ENCODE assay signal across 1 cellular context in the genomic region with DNA sequence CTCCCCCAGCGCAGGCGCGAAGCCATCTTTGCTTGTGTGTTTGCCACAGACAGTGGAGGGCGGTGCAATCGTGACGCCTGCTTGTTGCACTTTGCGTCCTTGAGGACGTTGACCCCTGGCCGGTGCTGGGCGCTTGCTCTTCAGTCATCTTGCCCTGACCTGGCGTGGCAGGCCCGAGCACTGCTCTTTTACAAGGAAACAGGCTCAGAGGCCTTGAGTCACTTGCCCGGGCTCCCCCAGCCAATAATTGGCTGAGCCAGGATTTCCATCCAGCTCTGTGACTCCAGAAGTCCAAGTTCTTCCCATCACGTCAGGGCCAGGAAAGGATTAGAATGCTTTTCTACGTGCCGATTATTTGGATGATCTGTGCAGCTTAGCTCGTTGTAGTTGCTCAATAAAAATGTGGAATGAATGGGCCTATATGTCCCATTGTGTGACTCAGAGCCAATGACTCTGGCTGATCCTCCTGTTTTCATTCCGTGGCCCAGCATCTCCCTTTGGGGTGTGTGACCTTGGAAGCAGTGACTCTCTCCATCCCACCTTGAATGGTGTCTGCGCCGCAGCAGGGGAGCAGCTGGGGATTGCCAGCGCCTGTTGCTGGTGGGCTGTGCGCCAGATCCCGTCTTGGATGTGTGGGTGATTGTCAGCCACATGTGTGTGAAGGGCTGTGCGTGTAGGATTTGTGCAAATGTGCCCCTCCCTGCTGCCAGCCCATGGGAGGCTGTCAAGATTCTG.
TF ChIP-seq lines count a peak whose summit lies in the region.

No MANE protein-coding gene starts in this region.

TF ChIP-seq in HepG2, 621 proteins besides CTCF, POLR2A, EP300 and RAD21 (continued from another document and continues in another):
- TF ChIP-seq RERE (CRISPR knock-in tag; IDR thresholded peaks at IDR 0.05; ENCODE audit: low read depth) (peak; percentile 80; the same call in 1 of the 2 replicates), HMG20B (CRISPR knock-in tag; conservative IDR thresholded peaks at IDR 0.05) (no peak), ZNF546 (CRISPR knock-in tag; conservative IDR thresholded peaks at IDR 0.05) (0 out of 2 replicates have a peak, but pooled peaks have one; percentile 72), NFKB2 (CRISPR knock-in tag; IDR thresholded peaks at IDR 0.05; ENCODE audit: borderline replicate concordance) (peak; percentile 28; the same call in 1 of the 2 replicates), NR2F6 (IDR thresholded peaks at IDR 0.05) (peak; percentile 89), NR2F6 (CRISPR knock-in tag; IDR thresholded peaks at IDR 0.05) (peak; percentile 96), ZNF577 (CRISPR knock-in tag; IDR thresholded peaks at IDR 0.05; ENCODE audit: borderline replicate concordance, low read depth) (no peak), ZSCAN31 (CRISPR knock-in tag; IDR thresholded peaks at IDR 0.05; ENCODE audit: low read depth) (peak; percentile 62; the same call in 1 of the 2 replicates), ARID5B (CRISPR knock-in tag; IDR thresholded peaks at IDR 0.05) (peak; percentile 92), KAT8 (CRISPR knock-in tag; IDR thresholded peaks at IDR 0.05) (peak; percentile 69; the same call in 1 of the 2 replicates), MBD4 (IDR thresholded peaks at IDR 0.05; ENCODE audit: borderline replicate concordance, low read length) (no peak)
- TF ChIP-seq, protein P1, sequence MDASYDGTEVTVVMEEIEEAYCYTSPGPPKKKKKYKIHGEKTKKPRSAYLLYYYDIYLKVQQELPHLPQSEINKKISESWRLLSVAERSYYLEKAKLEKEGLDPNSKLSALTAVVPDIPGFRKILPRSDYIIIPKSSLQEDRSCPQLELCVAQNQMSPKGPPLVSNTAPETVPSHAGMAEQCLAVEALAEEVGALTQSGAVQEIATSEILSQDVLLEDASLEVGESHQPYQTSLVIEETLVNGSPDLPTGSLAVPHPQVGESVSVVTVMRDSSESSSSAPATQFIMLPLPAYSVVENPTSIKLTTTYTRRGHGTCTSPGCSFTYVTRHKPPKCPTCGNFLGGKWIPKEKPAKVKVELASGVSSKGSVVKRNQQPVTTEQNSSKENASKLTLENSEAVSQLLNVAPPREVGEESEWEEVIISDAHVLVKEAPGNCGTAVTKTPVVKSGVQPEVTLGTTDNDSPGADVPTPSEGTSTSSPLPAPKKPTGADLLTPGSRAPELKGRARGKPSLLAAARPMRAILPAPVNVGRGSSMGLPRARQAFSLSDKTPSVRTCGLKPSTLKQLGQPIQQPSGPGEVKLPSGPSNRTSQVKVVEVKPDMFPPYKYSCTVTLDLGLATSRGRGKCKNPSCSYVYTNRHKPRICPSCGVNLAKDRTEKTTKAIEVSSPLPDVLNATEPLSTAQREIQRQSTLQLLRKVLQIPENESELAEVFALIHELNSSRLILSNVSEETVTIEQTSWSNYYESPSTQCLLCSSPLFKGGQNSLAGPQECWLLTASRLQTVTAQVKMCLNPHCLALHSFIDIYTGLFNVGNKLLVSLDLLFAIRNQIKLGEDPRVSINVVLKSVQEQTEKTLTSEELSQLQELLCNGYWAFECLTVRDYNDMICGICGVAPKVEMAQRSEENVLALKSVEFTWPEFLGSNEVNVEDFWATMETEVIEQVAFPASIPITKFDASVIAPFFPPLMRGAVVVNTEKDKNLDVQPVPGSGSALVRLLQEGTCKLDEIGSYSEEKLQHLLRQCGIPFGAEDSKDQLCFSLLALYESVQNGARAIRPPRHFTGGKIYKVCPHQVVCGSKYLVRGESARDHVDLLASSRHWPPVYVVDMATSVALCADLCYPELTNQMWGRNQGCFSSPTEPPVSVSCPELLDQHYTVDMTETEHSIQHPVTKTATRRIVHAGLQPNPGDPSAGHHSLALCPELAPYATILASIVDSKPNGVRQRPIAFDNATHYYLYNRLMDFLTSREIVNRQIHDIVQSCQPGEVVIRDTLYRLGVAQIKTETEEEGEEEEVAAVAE (CRISPR knock-in tag; IDR thresholded peaks at IDR 0.05; ENCODE audit: borderline replicate concordance): peak; percentile 22; the same call in 1 of the 2 replicates
- TF ChIP-seq, protein P2, sequence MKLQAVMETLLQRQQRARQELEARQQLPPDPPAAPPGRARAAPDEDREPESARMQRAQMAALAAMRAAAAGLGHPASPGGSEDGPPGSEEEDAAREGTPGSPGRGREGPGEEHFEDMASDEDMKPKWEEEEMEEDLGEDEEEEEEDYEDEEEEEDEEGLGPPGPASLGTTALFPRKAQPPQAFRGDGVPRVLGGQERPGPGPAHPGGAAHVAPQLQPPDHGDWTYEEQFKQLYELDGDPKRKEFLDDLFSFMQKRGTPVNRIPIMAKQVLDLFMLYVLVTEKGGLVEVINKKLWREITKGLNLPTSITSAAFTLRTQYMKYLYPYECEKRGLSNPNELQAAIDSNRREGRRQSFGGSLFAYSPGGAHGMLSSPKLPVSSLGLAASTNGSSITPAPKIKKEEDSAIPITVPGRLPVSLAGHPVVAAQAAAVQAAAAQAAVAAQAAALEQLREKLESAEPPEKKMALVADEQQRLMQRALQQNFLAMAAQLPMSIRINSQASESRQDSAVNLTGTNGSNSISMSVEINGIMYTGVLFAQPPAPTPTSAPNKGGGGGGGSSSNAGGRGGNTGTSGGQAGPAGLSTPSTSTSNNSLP (IDR thresholded peaks at IDR 0.05; ENCODE audit: low read depth, low read length): peak; percentile 54; the same call in 1 of the 2 replicates
- TF ChIP-seq, protein P3, sequence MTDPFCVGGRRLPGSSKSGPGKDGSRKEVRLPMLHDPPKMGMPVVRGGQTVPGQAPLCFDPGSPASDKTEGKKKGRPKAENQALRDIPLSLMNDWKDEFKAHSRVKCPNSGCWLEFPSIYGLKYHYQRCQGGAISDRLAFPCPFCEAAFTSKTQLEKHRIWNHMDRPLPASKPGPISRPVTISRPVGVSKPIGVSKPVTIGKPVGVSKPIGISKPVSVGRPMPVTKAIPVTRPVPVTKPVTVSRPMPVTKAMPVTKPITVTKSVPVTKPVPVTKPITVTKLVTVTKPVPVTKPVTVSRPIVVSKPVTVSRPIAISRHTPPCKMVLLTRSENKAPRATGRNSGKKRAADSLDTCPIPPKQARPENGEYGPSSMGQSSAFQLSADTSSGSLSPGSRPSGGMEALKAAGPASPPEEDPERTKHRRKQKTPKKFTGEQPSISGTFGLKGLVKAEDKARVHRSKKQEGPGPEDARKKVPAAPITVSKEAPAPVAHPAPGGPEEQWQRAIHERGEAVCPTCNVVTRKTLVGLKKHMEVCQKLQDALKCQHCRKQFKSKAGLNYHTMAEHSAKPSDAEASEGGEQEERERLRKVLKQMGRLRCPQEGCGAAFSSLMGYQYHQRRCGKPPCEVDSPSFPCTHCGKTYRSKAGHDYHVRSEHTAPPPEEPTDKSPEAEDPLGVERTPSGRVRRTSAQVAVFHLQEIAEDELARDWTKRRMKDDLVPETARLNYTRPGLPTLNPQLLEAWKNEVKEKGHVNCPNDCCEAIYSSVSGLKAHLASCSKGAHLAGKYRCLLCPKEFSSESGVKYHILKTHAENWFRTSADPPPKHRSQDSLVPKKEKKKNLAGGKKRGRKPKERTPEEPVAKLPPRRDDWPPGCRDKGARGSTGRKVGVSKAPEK (CRISPR knock-in tag; IDR thresholded peaks at IDR 0.05; ENCODE audit: borderline replicate concordance): no peak
- TF ChIP-seq, protein P4, sequence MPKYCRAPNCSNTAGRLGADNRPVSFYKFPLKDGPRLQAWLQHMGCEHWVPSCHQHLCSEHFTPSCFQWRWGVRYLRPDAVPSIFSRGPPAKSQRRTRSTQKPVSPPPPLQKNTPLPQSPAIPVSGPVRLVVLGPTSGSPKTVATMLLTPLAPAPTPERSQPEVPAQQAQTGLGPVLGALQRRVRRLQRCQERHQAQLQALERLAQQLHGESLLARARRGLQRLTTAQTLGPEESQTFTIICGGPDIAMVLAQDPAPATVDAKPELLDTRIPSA (CRISPR knock-in tag; IDR thresholded peaks at IDR 0.05; ENCODE audit: borderline replicate concordance): no peak
